ENCODE assay signal across 2 cellular contexts in genomic region chr10:121969086-121969485, GRCh38. TPM values are rescaled to one million over a fixed set of nuclear protein-coding genes. Genes with fewer than 3 reads are reported as not detected.
"Had no signal": no experiment of that assay in that cellular context is flagged by ENCODE, and none has a peak within 500 bp of the region (broad histone marks: within the 10 kb centered on the region; RNA-seq: fewer than 3 reads in every experiment).

No MANE protein-coding gene starts in this region.

RNA-seq across cellular contexts. Expression of gene TACC2, which starts 19.9 kb away (rescaled TPM):
- total RNA-seq: natural killer cell had no signal
- polyA plus RNA-seq: naive thymus-derived CD4-positive, alpha-beta T cell had no signal
